8 cellular contexts compared by ENCODE assay signal in genomic region chr15:70093481-70094309, GRCh38. TPM values are rescaled to one million over a fixed set of nuclear protein-coding genes. Genes with fewer than 3 reads are reported as not detected.
DNase-seq lines count a peak whose midpoint lies in the region; ATAC-seq and TF ChIP-seq lines count a peak whose summit lies in the region.
"Had no signal": no experiment of that assay in that cellular context is flagged by ENCODE, and none has a peak within 500 bp of the region (broad histone marks: within the 10 kb centered on the region; RNA-seq: fewer than 3 reads in every experiment).

No MANE protein-coding gene starts in this region.

- peak overlapping the region; percentile 85 to 98 (median 93) for H3K27ac ChIP-seq in Peyer's patch
- peak overlapping the region; percentile 23 to 99 (median 99) for H3K27ac ChIP-seq in sigmoid colon

- peak overlapping the region in 3 of 4 donors; percentile 39 to 95 (median 92) for H3K4me3 ChIP-seq in Peyer's patch
- H3K4me3 ChIP-seq in sigmoid colon: peak overlapping the region in 2 of 4 donors; percentile 92 to 96

- no peak for TF ChIP-seq CTCF in Peyer's patch (IDR thresholded peaks at IDR 0.05)
- TF ChIP-seq CTCF in sigmoid colon (IDR thresholded peaks at IDR 0.05): no peak

- intact Hi-C loops in sigmoid colon (cut with DNase I) (loop anchor here (2.0 to 10.0 kb wide), 2 partner anchors 25 to 519 kb away; no protein-coding TSS in a partner anchor), left cardiac atrium (cut with DNase I) (loop anchor here in 1 of 2 donors (10.0 kb wide), 1 partner anchor 359 kb away; no protein-coding TSS in a partner anchor)

- TF ChIP-seq EP300 in sigmoid colon (IDR thresholded peaks at IDR 0.05): no peak

- H3K27me3 ChIP-seq in Peyer's patch: no peaks in the 10 kb centered on the region
- no peaks in the 10 kb centered on the region for H3K27me3 ChIP-seq in sigmoid colon

- peak; percentile 38 for ATAC-seq in esophagus mucosa
- no peak for ATAC-seq in left cardiac atrium
- no peak for ATAC-seq in HG02884 (IDR thresholded peaks at IDR 0.05; ENCODE audit: unreplicated experiment)
- ATAC-seq: stimulated activated naive B cell treated with anti-CD40 and anti-IgM and Interleukin-4, amounts not matched to agents 10 μg/mL and 1 μg/mL and 100 μg/mL, for 72 hours had no signal

- DNase-seq in HCEC 1CT (peak; percentile 12), Peyer's patch (no peak), sigmoid colon (no peak), left cardiac atrium (no peak)
- no peak for DNase-seq in stimulated activated CD4-positive, alpha-beta T cell treated with anti-CD3 and anti-CD28 coated beads, Interleukin-4, amount 100 ng/mL, for 24 hours
- DNase-seq: stimulated activated naive B cell treated with anti-CD40 and anti-IgM and Interleukin-4, amounts not matched to agents 10 μg/mL and 1 μg/mL and 100 μg/mL, for 72 hours had no signal

- 13 to 43% methylated on average over 11 of the region's 11 CpGs for WGBS in sigmoid colon, 2 donors

- H3K9me3 ChIP-seq in Peyer's patch (no peaks in the 10 kb centered on the region), sigmoid colon (no peaks in the 10 kb centered on the region)

- H3K36me3 ChIP-seq in Peyer's patch: peaks cover 0 to under 1% (median 0%) of the 10 kb centered on the region in 3 donors
- H3K36me3 ChIP-seq in sigmoid colon: peaks cover 0 to 7% (median 0%) of the 10 kb centered on the region in 4 donors

- peaks cover 0 to 65% (median 27%) of the 10 kb centered on the region in 4 donors for H3K4me1 ChIP-seq in Peyer's patch
- peaks cover 2 to 80% (median 75%) of the 10 kb centered on the region in 4 donors for H3K4me1 ChIP-seq in sigmoid colon

- no peak for TF ChIP-seq POLR2A in Peyer's patch (IDR thresholded peaks at IDR 0.05)
- no peak for TF ChIP-seq POLR2A in sigmoid colon (IDR thresholded peaks at IDR 0.05)

RNA-seq across cellular contexts. Expression of gene TLE3, which starts 4.0 kb away (rescaled TPM):
- total RNA-seq in Peyer's patch (100 to 1,000 TPM; 130 to 176 (median 140) TPM), esophagus mucosa (46.3 TPM), sigmoid colon (10 to 100 TPM; 49.5 to 82.0 (median 58.8) TPM), left cardiac atrium (10 to 100 TPM; 22.4 to 29.3 TPM)
- polyA plus RNA-seq in sigmoid colon: 10 to 100 TPM; 16.8 to 39.3 (median 21.0) TPM
